Comparison of ENCODE assay signal across 23 cellular contexts in the genomic region with DNA sequence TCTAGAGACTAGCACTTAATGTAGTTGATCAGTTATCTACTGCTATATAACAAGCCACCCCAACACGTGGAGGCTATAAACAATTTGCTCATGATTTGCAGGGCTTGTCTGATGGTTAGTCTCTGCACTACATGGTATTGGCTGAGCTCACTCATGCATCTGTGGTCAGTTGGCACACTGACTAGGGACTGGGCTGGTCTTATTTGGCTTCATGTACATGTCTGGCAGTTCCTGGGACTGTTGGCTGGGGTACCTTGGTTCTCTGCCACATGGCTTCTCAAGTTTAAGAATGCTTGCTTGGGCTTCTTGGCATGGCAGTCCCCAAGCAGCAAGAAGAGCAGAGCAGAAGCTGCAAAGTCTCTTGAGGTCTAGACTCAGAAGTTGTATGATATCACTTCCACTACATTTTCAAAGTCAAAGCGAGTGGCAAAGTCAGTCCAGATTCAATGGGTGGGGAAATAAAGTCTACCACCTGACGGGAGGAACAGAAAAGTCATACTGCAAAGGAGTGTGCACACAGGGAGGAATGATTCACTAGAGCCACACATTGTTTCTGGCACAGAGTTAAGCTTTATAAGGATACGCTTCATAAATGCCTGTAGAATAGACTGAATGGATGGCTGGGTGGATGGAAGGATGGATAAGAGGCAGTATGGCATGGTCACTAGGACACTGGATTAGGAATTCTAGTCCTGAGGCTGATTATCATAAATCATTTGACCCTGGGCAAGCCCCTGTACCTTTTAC. TPM values are rescaled to one million over a fixed set of nuclear protein-coding genes. Genes with fewer than 3 reads are reported as not detected.
"Had no signal": no experiment of that assay in that cellular context is flagged by ENCODE, and none has a peak within 500 bp of the region (broad histone marks: within the 10 kb centered on the region; RNA-seq: fewer than 3 reads in every experiment).

No MANE protein-coding gene starts in this region.

- ATAC-seq: activated CD8-positive, alpha-beta memory T cell treated with anti-CD3 and anti-CD28 coated beads, Interleukin-2, amount 10 ng/mL, durations not matched to agents 7 days and 5 days; activated CD8-positive, alpha-beta T cell treated with anti-CD3 and anti-CD28 coated beads for 36 hours; activated naive CD8-positive, alpha-beta T cell treated with anti-CD3 and anti-CD28 coated beads, Interleukin-2, amount 50 U/mL, for 24 hours; left ventricle myocardium superior; right cardiac atrium had no signal

- H3K27me3 ChIP-seq: esophagus squamous epithelium, neutrophil, ovary, tibial artery had no signal

- H3K4me1 ChIP-seq: prostate gland, tibial artery had no signal

- DNase-seq: activated CD4-positive, alpha-beta T cell treated with anti-CD3 and anti-CD28 coated beads for 48 hours; activated CD8-positive, alpha-beta memory T cell treated with anti-CD3 and anti-CD28 coated beads, Interleukin-2, amount 10 ng/mL, durations not matched to agents 7 days and 5 days; activated CD8-positive, alpha-beta T cell treated with anti-CD3 and anti-CD28 coated beads for 36 hours; activated effector memory CD4-positive, alpha-beta T cell treated with anti-CD3 and anti-CD28 coated beads, Interleukin-2, amount 50 U/mL, for 16 hours; activated naive CD4-positive, alpha-beta T cell treated with anti-CD3 and anti-CD28 coated beads, Interleukin-2, amount 50 U/mL, for 16 hours; activated naive CD8-positive, alpha-beta T cell treated with anti-CD3 and anti-CD28 coated beads, Interleukin-2, amount 50 U/mL, for 24 hours; activated T-cell treated with anti-CD3 and anti-CD28 coated beads for 4 hours; central memory CD4-positive, alpha-beta T cell; effector memory CD4-positive, alpha-beta T cell; esophagus squamous epithelium; left ventricle myocardium superior; ovary; right cardiac atrium; stimulated activated CD4-positive, alpha-beta T cell treated with anti-CD3 and anti-CD28 coated beads, Interleukin-4, amount 100 ng/mL, for 24 hours; T1000; tibial artery had no signal

- H3K27ac ChIP-seq: esophagus squamous epithelium, neutrophil, ovary, prostate gland, tibial artery had no signal

- H3K36me3 Mint-ChIP-seq: activated CD8-positive, alpha-beta memory T cell treated with anti-CD3 and anti-CD28 coated beads, Interleukin-2, amount 10 ng/mL, durations not matched to agents 7 days and 5 days; brain; memory B cell; natural killer cell treated with Interleukin-12 subunit alpha and Interleukin-12 subunit beta and Interleukin-15 and Interleukin-18, amount 100 ng/mL, for 72 hours had no signal

- H3K9me3 Mint-ChIP-seq: activated CD8-positive, alpha-beta T cell treated with anti-CD3 and anti-CD28 coated beads for 36 hours; activated naive CD8-positive, alpha-beta T cell treated with anti-CD3 and anti-CD28 coated beads, Interleukin-2, amount 50 U/mL, for 24 hours; brain; memory B cell; stimulated activated naive CD8-positive, alpha-beta T cell treated with anti-CD3 and anti-CD28 coated beads, Interleukin-15, Interleukin-2, amounts not matched to agents 100 ng/mL and 50 ng/mL, for 24 hours; T-helper 1 cell treated with Interleukin-12 subunit alpha and Interleukin-12 subunit beta and Interleukin-4 antibody, amounts not matched to agents 30 μg/mL and 1 μg/mL, for 36 hours had no signal

- H3K4me3 Mint-ChIP-seq: activated CD8-positive, alpha-beta memory T cell treated with anti-CD3 and anti-CD28 coated beads, Interleukin-2, amount 10 ng/mL, durations not matched to agents 7 days and 5 days; activated CD8-positive, alpha-beta T cell treated with anti-CD3 and anti-CD28 coated beads for 36 hours; activated naive CD8-positive, alpha-beta T cell treated with anti-CD3 and anti-CD28 coated beads, Interleukin-2, amount 50 U/mL, for 24 hours; brain; memory B cell; natural killer cell treated with Interleukin-12 subunit alpha and Interleukin-12 subunit beta and Interleukin-15 and Interleukin-18, amount 100 ng/mL, for 72 hours; stimulated activated naive CD8-positive, alpha-beta T cell treated with anti-CD3 and anti-CD28 coated beads, Interleukin-15, Interleukin-2, amounts not matched to agents 100 ng/mL and 50 ng/mL, for 24 hours; T-helper 1 cell treated with Interleukin-12 subunit alpha and Interleukin-12 subunit beta and Interleukin-4 antibody, amounts not matched to agents 30 μg/mL and 1 μg/mL, for 36 hours had no signal

- H3K4me1 Mint-ChIP-seq: activated CD8-positive, alpha-beta memory T cell treated with anti-CD3 and anti-CD28 coated beads, Interleukin-2, amount 10 ng/mL, durations not matched to agents 7 days and 5 days; activated naive CD8-positive, alpha-beta T cell treated with anti-CD3 and anti-CD28 coated beads, Interleukin-2, amount 50 U/mL, for 24 hours; brain; memory B cell had no signal

- H3K4me3 ChIP-seq: esophagus squamous epithelium, ovary, prostate gland, tibial artery had no signal

- H3K27me3 Mint-ChIP-seq: memory B cell; stimulated activated naive CD8-positive, alpha-beta T cell treated with anti-CD3 and anti-CD28 coated beads, Interleukin-15, Interleukin-2, amounts not matched to agents 100 ng/mL and 50 ng/mL, for 24 hours had no signal

- H3K27ac Mint-ChIP-seq: activated CD8-positive, alpha-beta memory T cell treated with anti-CD3 and anti-CD28 coated beads, Interleukin-2, amount 10 ng/mL, durations not matched to agents 7 days and 5 days; activated CD8-positive, alpha-beta T cell treated with anti-CD3 and anti-CD28 coated beads for 36 hours; activated naive CD8-positive, alpha-beta T cell treated with anti-CD3 and anti-CD28 coated beads, Interleukin-2, amount 50 U/mL, for 24 hours; brain; memory B cell; natural killer cell treated with Interleukin-12 subunit alpha and Interleukin-12 subunit beta and Interleukin-15 and Interleukin-18, amount 100 ng/mL, for 72 hours; stimulated activated naive CD8-positive, alpha-beta T cell treated with anti-CD3 and anti-CD28 coated beads, Interleukin-15, Interleukin-2, amounts not matched to agents 100 ng/mL and 50 ng/mL, for 24 hours; T-helper 1 cell treated with Interleukin-12 subunit alpha and Interleukin-12 subunit beta and Interleukin-4 antibody, amounts not matched to agents 30 μg/mL and 1 μg/mL, for 36 hours had no signal

RNA-seq across cellular contexts. Expression of gene PTHLH, which starts 44.8 kb away (rescaled TPM):
- total RNA-seq: activated CD8-positive, alpha-beta T cell treated with anti-CD3 and anti-CD28 coated beads for 36 hours; left ventricle myocardium superior; natural killer cell treated with Interleukin-12 subunit alpha and Interleukin-12 subunit beta and Interleukin-15 and Interleukin-18, amount 100 ng/mL, for 72 hours had no signal
